In genomic region chr6:30686908-30687658, GRCh38 we compare ENCODE assay signal across 1 cellular context.
TF ChIP-seq lines count a peak whose summit lies in the region.

No MANE protein-coding gene starts in this region.

TF ChIP-seq in K562, 482 proteins besides CTCF, POLR2A, EP300 and RAD21 (continued from another document and continues in another):
- TF ChIP-seq ZBTB33 (CRISPR knock-in tag; IDR thresholded peaks at IDR 0.05), result peak; percentile 60; the same call in 1 of the 2 replicates
- TF ChIP-seq GTF3C2 (IDR thresholded peaks at IDR 0.05; ENCODE audit: borderline replicate concordance, extremely low read depth, insufficient read length), result no peak
- 0 out of 2 replicates have a peak, but pooled peaks have one; percentile 6 for TF ChIP-seq ZC3H8 (IDR thresholded peaks at IDR 0.05)
- TF ChIP-seq ZSCAN29 (IDR thresholded peaks at IDR 0.05), result no peak
- TF ChIP-seq SETDB1 (IDR thresholded peaks at IDR 0.05; ENCODE audit: low read length), result no peak
- TF ChIP-seq KLF13 (tag; IDR thresholded peaks at IDR 0.05; ENCODE audit: borderline replicate concordance, low read depth), result no peak
- TF ChIP-seq GATAD2B (IDR thresholded peaks at IDR 0.05; ENCODE audit: borderline replicate concordance), result no peak
- TF ChIP-seq MECOM (CRISPR knock-in tag; IDR thresholded peaks at IDR 0.05), result no peak
- TF ChIP-seq MXI1 (IDR thresholded peaks at IDR 0.05; ENCODE audit: low read depth, low read length), result peak; percentile 75; the same call in 1 of the 2 replicates
- peak; percentile 56 for TF ChIP-seq CREB1 (IDR thresholded peaks at IDR 0.05)
- no peak; the same call in none of the 2 replicates for TF ChIP-seq CREB1 (CRISPR knock-in tag; IDR thresholded peaks at IDR 0.05)
- peak; percentile 17 for TF ChIP-seq HNRNPLL (IDR thresholded peaks at IDR 0.05; ENCODE audit: low read depth, low read length, poor library complexity, severe bottlenecking)
- TF ChIP-seq ZC3H11A (IDR thresholded peaks at IDR 0.05; ENCODE audit: low read depth, low read length), result no peak
- peak; percentile 29; the same call in 1 of the 2 replicates for TF ChIP-seq FOXK1 (CRISPR knock-in tag; IDR thresholded peaks at IDR 0.05; ENCODE audit: borderline replicate concordance)
- TF ChIP-seq SRF (CRISPR knock-in tag; IDR thresholded peaks at IDR 0.05), result peak in 1 of 2 experiments; percentile 65; a peak in 1 of 4 replicates
- no peak for TF ChIP-seq ZKSCAN3 (CRISPR knock-in tag; IDR thresholded peaks at IDR 0.05)
- TF ChIP-seq SNAPC5 (CRISPR knock-in tag; IDR thresholded peaks at IDR 0.05), result no peak
- peak; percentile 77 for TF ChIP-seq KDM5B (IDR thresholded peaks at IDR 0.05; ENCODE audit: insufficient replicate concordance, low read depth, low read length)
- no peak for TF ChIP-seq SLC30A9 (CRISPR knock-in tag; IDR thresholded peaks at IDR 0.05)
- TF ChIP-seq JUNB (CRISPR knock-in tag; conservative IDR thresholded peaks at IDR 0.05), result no peak
- peak; percentile 65 for TF ChIP-seq RBM39 (optimal IDR thresholded peaks at IDR 0.05; ENCODE audit: low read depth, low read length)
- no peak for TF ChIP-seq TRIM28 (IDR thresholded peaks at IDR 0.05)
- TF ChIP-seq DACH1 (IDR thresholded peaks at IDR 0.05; ENCODE audit: partially characterized antibody), result peak; percentile 81
- TF ChIP-seq MYNN (IDR thresholded peaks at IDR 0.05), result peak; percentile 77; the same call in 1 of the 2 replicates
- TF ChIP-seq MYNN (CRISPR knock-in tag; IDR thresholded peaks at IDR 0.05), result no peak
- no peak for TF ChIP-seq ZNF436 (CRISPR knock-in tag; IDR thresholded peaks at IDR 0.05)
- no peak for TF ChIP-seq ZFP30 (CRISPR knock-in tag; IDR thresholded peaks at IDR 0.05; ENCODE audit: borderline replicate concordance)
- peak; percentile 79 for TF ChIP-seq NFE2 (IDR thresholded peaks at IDR 0.05; ENCODE audit: low read depth)
- 0 out of 2 replicates have a peak, but pooled peaks have one; percentile 82 for TF ChIP-seq NCOA1 (IDR thresholded peaks at IDR 0.05; ENCODE audit: low read depth)
- TF ChIP-seq BCOR (IDR thresholded peaks at IDR 0.05), result peak; percentile 63; the same call in 1 of the 2 replicates
- no peak for TF ChIP-seq RERE (CRISPR knock-in tag; IDR thresholded peaks at IDR 0.05; ENCODE audit: borderline replicate concordance)
- no peak for TF ChIP-seq SMC3 (conservative IDR thresholded peaks at IDR 0.05; ENCODE audit: insufficient read depth, low read depth, low read length)
- no peak for TF ChIP-seq NFIX (CRISPR knock-in tag; IDR thresholded peaks at IDR 0.05; ENCODE audit: low read depth)
- no peak; the same call in 1 of the 2 replicates for TF ChIP-seq MAFF (IDR thresholded peaks at IDR 0.05; ENCODE audit: low read length)
- peak; percentile 11 for TF ChIP-seq PCBP1 (IDR thresholded peaks at IDR 0.05; ENCODE audit: low read depth, low read length, poor library complexity, severe bottlenecking)
- TF ChIP-seq ARID4B (CRISPR knock-in tag; IDR thresholded peaks at IDR 0.05), result peak; percentile 95
- no peak for TF ChIP-seq ZNF696 (CRISPR knock-in tag; conservative IDR thresholded peaks at IDR 0.05)
- no peak for TF ChIP-seq NR0B1 (IDR thresholded peaks at IDR 0.05; ENCODE audit: partially characterized antibody)
- TF ChIP-seq CTBP1 (IDR thresholded peaks at IDR 0.05; ENCODE audit: borderline replicate concordance), result peak; percentile 92; the same call in 1 of the 2 replicates
- TF ChIP-seq U2AF1 (optimal IDR thresholded peaks at IDR 0.05; ENCODE audit: low read depth, low read length), result no peak
- peak; percentile 63 for TF ChIP-seq ZNF511 (CRISPR knock-in tag; IDR thresholded peaks at IDR 0.05)
- peak; percentile 89 for TF ChIP-seq ZBTB26 (CRISPR knock-in tag; IDR thresholded peaks at IDR 0.05)
- TF ChIP-seq ZNF398 (CRISPR knock-in tag; IDR thresholded peaks at IDR 0.05), result no peak
- peak; percentile 94 for TF ChIP-seq MAX (CRISPR knock-in tag; IDR thresholded peaks at IDR 0.05)
- peak; percentile 88 for TF ChIP-seq ZEB2 (IDR thresholded peaks at IDR 0.05)
